ENCODE assay signal across 24 cellular contexts in genomic region chr12:7797698-7798398, GRCh38. TPM values are rescaled to one million over a fixed set of nuclear protein-coding genes. Genes with fewer than 3 reads are reported as not detected.
DNase-seq lines count a peak whose midpoint lies in the region; ATAC-seq, FAIRE-seq and TF ChIP-seq lines count a peak whose summit lies in the region.
"Had no signal": no experiment of that assay in that cellular context is flagged by ENCODE, and none has a peak within 500 bp of the region (broad histone marks: within the 10 kb centered on the region; RNA-seq: fewer than 3 reads in every experiment).

No MANE protein-coding gene starts in this region.

- H3K27me3 ChIP-seq in A673 (replicated peaks; ENCODE audit: insufficient read depth, low read depth, low read length, poor library complexity) (no peaks in the 10 kb centered on the region), IMR-90 (ENCODE audit: control insufficient read depth, insufficient read depth, low read length) (no peaks in the 10 kb centered on the region), H1 (replicated peaks in 1 of 4; ENCODE audit: control insufficient read depth in 3 of 4, extremely low read depth in 1 of 4, insufficient read depth in 3 of 4, low read length in 3 of 4) (no peaks in the 10 kb centered on the region), dorsolateral prefrontal cortex (no peaks in the 10 kb centered on the region), esophagus squamous epithelium (peaks cover 0 to 40% (median 0%) of the 10 kb centered on the region in 4 donors), Karpas-422 (ENCODE audit: low read length) (no peaks in the 10 kb centered on the region)
- H3K27me3 ChIP-seq: upper lobe of left lung had no signal

- no peaks in the 10 kb centered on the region for H3K23me2 ChIP-seq in H1 (ENCODE audit: low read depth, low read length)

- no peak overlapping the region for H2AK5ac ChIP-seq in IMR-90 (ENCODE audit: low read depth, low read length)
- peak overlapping the region; percentile 79 for H2AK5ac ChIP-seq in H1 (ENCODE audit: low read depth, low read length)

- intact Hi-C loops in A673 (cut with micrococcal nuclease; ENCODE audit: unreplicated experiment), result no loop called here
- intact Hi-C loops in IMR-90 (cut with micrococcal nuclease), result no loop called here
- intact Hi-C loops in dorsolateral prefrontal cortex (cut with DNase I), result loop anchor here in 1 of 2 donors (5.0 kb wide), 1 partner anchor 109 kb away; no protein-coding TSS in a partner anchor
- intact Hi-C loops in esophagus squamous epithelium (cut with DNase I), result no loop called here

- no peak for ATAC-seq in IMR-90 (ENCODE audit: low read depth)
- ATAC-seq: activated T-cell treated with anti-CD3 and anti-CD28 coated beads, Interleukin-2, amount 50 U/mL, for 4 hours; stimulated activated effector memory CD8-positive, alpha-beta T cell treated with anti-CD3 and anti-CD28 coated beads, Interleukin-12 subunit alpha, Interleukin-12 subunit beta, amount 100 ng/mL, for 72 hours had no signal

- WGBS in IMR-90 (ENCODE audit: extremely low coverage in 2 of 2, insufficient read length in 1 of 2), 2 experiments, result 51% methylated on average over 3 of the region's 12 CpGs; no CpG with 5 or more reads in 1 of the 2 experiments
- WGBS in H1 (ENCODE audit: extremely low coverage in 1 of 2, insufficient coverage in 1 of 2, insufficient read length in 1 of 2, insufficient replicate concordance in 2 of 2, low coverage in 1 of 2, low lambda C conversion rate in 2 of 2, missing lambda C conversion rate in 1 of 2), 2 experiments, result 63% methylated on average over 12 of the region's 12 CpGs; no CpG with 5 or more reads in 1 of the 2 experiments
- 37 to 43% methylated on average over 12 of the region's 12 CpGs for WGBS in esophagus squamous epithelium, 2 donors

- H3K79me1 ChIP-seq in IMR-90 (ENCODE audit: low read depth in 1 of 2, low read length in 2 of 2), result no peaks in the 10 kb centered on the region
- no peaks in the 10 kb centered on the region for H3K79me1 ChIP-seq in H1 (ENCODE audit: low read depth, low read length)

- H3K18ac ChIP-seq in IMR-90 (ENCODE audit: low read depth, low read length) (no peak overlapping the region), H1 (ENCODE audit: extremely low read depth, low read length) (peak overlapping the region; percentile 78)

- no peak for TF ChIP-seq POLR2A in IMR-90 (IDR thresholded peaks at IDR 0.05; ENCODE audit: low read depth, low read length)
- no peak for TF ChIP-seq POLR2A in H1 (IDR thresholded peaks at IDR 0.05; ENCODE audit: control extremely low read depth in 1 of 2, low read depth in 2 of 2, low read length in 2 of 2)
- no peak for TF ChIP-seq POLR2A in esophagus squamous epithelium (IDR thresholded peaks at IDR 0.05)

- no peak overlapping the region for H3K14ac ChIP-seq in IMR-90 (replicated peaks; ENCODE audit: low read depth, low read length)
- H3K14ac ChIP-seq in H1 (ENCODE audit: insufficient read length), result peak overlapping the region; percentile 89

- H3K27ac ChIP-seq in A673 (ENCODE audit: low read depth, low read length, poor library complexity, severe bottlenecking) (no peak overlapping the region), IMR-90 (ENCODE audit: insufficient read depth, low read length) (no peak overlapping the region), H1 (ENCODE audit: low read depth, low read length) (peak overlapping the region; percentile 69; the same call in 1 of the 2 replicates), dorsolateral prefrontal cortex (no peak overlapping the region), esophagus squamous epithelium (no peak overlapping the region), Karpas-422 (ENCODE audit: low read length) (no peak overlapping the region)
- H3K27ac ChIP-seq: skin epidermis, upper lobe of left lung had no signal

- H3K23ac ChIP-seq in IMR-90 (ENCODE audit: low read depth, low read length) (no peak overlapping the region), H1 (ENCODE audit: insufficient read length) (no peak overlapping the region)

- no peaks in the 10 kb centered on the region for H3K9me3 ChIP-seq in A673 (ENCODE audit: low read depth, low read length, poor library complexity, severe bottlenecking)
- H3K9me3 ChIP-seq in IMR-90 (ENCODE audit: control insufficient read depth, insufficient read depth, low read length), result no peaks in the 10 kb centered on the region
- H3K9me3 ChIP-seq in H1 (ENCODE audit: insufficient read depth in 2 of 2, low read depth in 1 of 2, low read length in 1 of 2), result no peaks in the 10 kb centered on the region
- H3K9me3 ChIP-seq in esophagus squamous epithelium, result no peaks in the 10 kb centered on the region
- H3K9me3 ChIP-seq in Karpas-422 (ENCODE audit: low read length), result no peaks in the 10 kb centered on the region
- H3K9me3 ChIP-seq: upper lobe of left lung had no signal

- H2BK20ac ChIP-seq in IMR-90 (ENCODE audit: low read depth, low read length), result no peak overlapping the region
- H2BK20ac ChIP-seq in H1 (ENCODE audit: low read length), result peak overlapping the region; percentile 97; the same call in 1 of the 2 replicates

- H2BK12ac ChIP-seq in H1 (ENCODE audit: low read depth, low read length), result peak overlapping the region; percentile 93; the same call in 1 of the 2 replicates

- POLR2A ChIA-PET in A673 (lab: Charles Lee; ENCODE audit: low non-redundant PET) (interaction anchor here (0.6 kb wide), 1 partner anchor 167 kb away, joined by 3 read pairs; no protein-coding TSS in a partner anchor), IMR-90 (lab: Charles Lee; ENCODE audit: unreplicated experiment) (no interaction called here), H1 (lab: Charles Lee; ENCODE audit: partially characterized antibody) (interaction anchor here (0.7 to 3.3 kb wide), 9 partner anchors 10 to 156 kb away, joined by 3 to 25 read pairs (median 3); partner anchors contain the start of gene NANOG)

- H2BK5ac ChIP-seq in IMR-90 (ENCODE audit: low read depth, low read length, poor library complexity, severe bottlenecking), result no peak overlapping the region
- peak overlapping the region; percentile 96 for H2BK5ac ChIP-seq in H1 (ENCODE audit: low read depth, low read length)

- H2AK9ac ChIP-seq in IMR-90 (replicated peaks; ENCODE audit: low read depth, low read length, poor library complexity), result no peak overlapping the region

- H3K36me3 ChIP-seq in A673 (ENCODE audit: insufficient read depth, low read length, poor library complexity, severe bottlenecking) (no peaks in the 10 kb centered on the region), IMR-90 (ENCODE audit: control insufficient read depth, insufficient read depth, low read length) (no peaks in the 10 kb centered on the region), H1 (ENCODE audit: control insufficient read depth in 2 of 4, insufficient read depth in 4 of 4, low read length in 3 of 4) (peaks cover 5 to 45% (median 19%) of the 10 kb centered on the region in 4 experiments; a peak in 7 of 8 replicates), esophagus squamous epithelium (no peaks in the 10 kb centered on the region), Karpas-422 (ENCODE audit: insufficient read depth, low read length) (no peaks in the 10 kb centered on the region)
- H3K36me3 ChIP-seq: upper lobe of left lung had no signal

- H3K56ac ChIP-seq in IMR-90 (ENCODE audit: extremely low read depth, insufficient read depth, low read length), result no peak overlapping the region
- peak overlapping the region; percentile 73 for H3K56ac ChIP-seq in H1 (replicated peaks; ENCODE audit: insufficient read length, low read depth, low read length)

- H4K5ac ChIP-seq in IMR-90 (ENCODE audit: low read depth, low read length) (no peak overlapping the region), H1 (ENCODE audit: insufficient read length, low read depth, low read length) (peak overlapping the region; percentile 85)

- H3K9ac ChIP-seq in IMR-90 (ENCODE audit: low read depth, low read length), result no peak overlapping the region
- peak overlapping the region in 2 of 4 experiments; percentile 5 to 48; a peak in 4 of 7 replicates for H3K9ac ChIP-seq in H1 (replicated peaks in 1 of 4; ENCODE audit: extremely low read depth in 1 of 4, low read depth in 3 of 4, low read length in 3 of 4)
- H3K9ac ChIP-seq in Karpas-422 (ENCODE audit: low read length), result no peak overlapping the region

- H4K20me1 ChIP-seq in IMR-90 (ENCODE audit: insufficient read depth, low read length) (no peaks in the 10 kb centered on the region), H1 (replicated peaks in 1 of 2; ENCODE audit: control insufficient read depth in 1 of 2, insufficient read depth in 2 of 2, low read length in 2 of 2) (no peaks in the 10 kb centered on the region), Karpas-422 (ENCODE audit: insufficient read depth, low read depth, low read length) (no peaks in the 10 kb centered on the region)

- H2AFZ ChIP-seq in IMR-90 (replicated peaks; ENCODE audit: low read length, poor library complexity) (no peak overlapping the region), H1 (ENCODE audit: low read length) (no peak overlapping the region), Karpas-422 (ENCODE audit: low read length) (no peak overlapping the region)

- H2BK120ac ChIP-seq in IMR-90 (ENCODE audit: low read depth, low read length) (no peak overlapping the region), H1 (replicated peaks; ENCODE audit: low read depth, low read length) (peak overlapping the region; percentile 29)

- no peaks in the 10 kb centered on the region for H3K9me2 ChIP-seq in Karpas-422 (replicated peaks; ENCODE audit: insufficient read depth, low read length)

- H3K4ac ChIP-seq in IMR-90 (ENCODE audit: low read depth, low read length) (no peak overlapping the region), H1 (replicated peaks; ENCODE audit: insufficient read length, low read depth, low read length) (no peak overlapping the region)

- FAIRE-seq in H1 (lab: Jason Lieb, UNC), result no peak
- FAIRE-seq: endometrium, TTC549 had no signal

- no peaks in the 10 kb centered on the region for H3K4me1 ChIP-seq in A673 (ENCODE audit: insufficient read depth, low read length, poor library complexity, severe bottlenecking)
- H3K4me1 ChIP-seq in IMR-90 (ENCODE audit: control insufficient read depth, insufficient read depth, low read length), result no peaks in the 10 kb centered on the region
- H3K4me1 ChIP-seq in H1 (replicated peaks in 1 of 4; ENCODE audit: control insufficient read depth in 3 of 4, insufficient read depth in 4 of 4, low read length in 3 of 4), result peaks cover 6 to 18% (median 13%) of the 10 kb centered on the region in 4 experiments
- H3K4me1 ChIP-seq in esophagus squamous epithelium, result peaks cover 0 to 4% (median 0%) of the 10 kb centered on the region in 3 donors
- H3K4me1 ChIP-seq in Karpas-422 (ENCODE audit: low read length), result no peaks in the 10 kb centered on the region
- H3K4me1 ChIP-seq: upper lobe of left lung had no signal

- no peak overlapping the region for H3K4me3 ChIP-seq in A673 (ENCODE audit: low read depth, low read length, poor library complexity, severe bottlenecking)
- no peak overlapping the region for H3K4me3 ChIP-seq in IMR-90 (ENCODE audit: insufficient read depth, low read depth, low read length)
- peak overlapping the region in 1 of 4 experiments; percentile 44; a peak in 1 of 8 replicates for H3K4me3 ChIP-seq in H1 (ENCODE audit: extremely low read depth in 1 of 4, insufficient read depth in 2 of 4, low read depth in 3 of 4, low read length in 4 of 4)
- no peak overlapping the region for H3K4me3 ChIP-seq in dorsolateral prefrontal cortex
- H3K4me3 ChIP-seq in esophagus squamous epithelium, result no peak overlapping the region
- no peak overlapping the region for H3K4me3 ChIP-seq in Karpas-422 (ENCODE audit: low read length)
- H3K4me3 ChIP-seq: skin epidermis, upper lobe of left lung had no signal

- H2BK15ac ChIP-seq in IMR-90 (ENCODE audit: low read depth, low read length), result no peak overlapping the region
- 0 out of 2 replicates have a peak overlapping the region, but pooled peaks have one; percentile 32 for H2BK15ac ChIP-seq in H1 (ENCODE audit: low read length)

- dilution Hi-C loops in IMR-90 (cut with HindIII; ENCODE audit: low sequenced_read_pairs, unreplicated experiment), result no loop called here

- H3K79me2 ChIP-seq in H1 (ENCODE audit: control insufficient read depth in 1 of 2, insufficient read depth in 2 of 2, low read length in 2 of 2), result peaks cover 0 to 14% of the 10 kb centered on the region in 2 experiments; a peak in 2 of 4 replicates
- no peaks in the 10 kb centered on the region for H3K79me2 ChIP-seq in Karpas-422 (ENCODE audit: low read length)

- TF ChIP-seq RAD21 in IMR-90 (IDR thresholded peaks at IDR 0.05; ENCODE audit: low read length) (no peak), H1 (IDR thresholded peaks at IDR 0.05 in 1 of 2, conservative IDR thresholded peaks at IDR 0.05 in 1 of 2; ENCODE audit: low read depth in 2 of 2, low read length in 2 of 2) (no peak)

- no TSS peak for BruUV-seq in A673 (replicated peaks; lab: Mats Ljungman, UMichigan)
- BruUV-seq in IMR-90 (replicated peaks; lab: Mats Ljungman, UMichigan), result no TSS peak

- H3K4me2 ChIP-seq in IMR-90 (ENCODE audit: low read depth, low read length), result no peak overlapping the region
- H3K4me2 ChIP-seq in H1 (ENCODE audit: insufficient read depth in 1 of 2, low read depth in 2 of 2, low read length in 2 of 2), result peak overlapping the region; percentile 13 to 25; a peak in 2 of 4 replicates
- H3K4me2 ChIP-seq in Karpas-422 (ENCODE audit: low read depth, low read length, poor library complexity, severe bottlenecking), result no peak overlapping the region

- CTCF ChIA-PET in A673 (lab: Charles Lee) (no interaction called here), IMR-90 (lab: Yijun Ruan, JAX) (no interaction called here), H1 (lab: Charles Lee; ENCODE audit: partially characterized antibody) (interaction anchor here (0.7 to 14.2 kb wide), 9 partner anchors 8 to 155 kb away, joined by 3 to 128 read pairs (median 5); partner anchors contain the start of gene NANOG)

- no peak for TF ChIP-seq CTCF in A673 (conservative IDR thresholded peaks at IDR 0.05; ENCODE audit: low read depth, low read length)
- TF ChIP-seq CTCF in IMR-90 (conservative IDR thresholded peaks at IDR 0.05; ENCODE audit: low read depth, low read length), result no peak
- no peak for TF ChIP-seq CTCF in H1 (IDR thresholded peaks at IDR 0.05; ENCODE audit: control extremely low read depth in 1 of 3, insufficient read depth in 1 of 3, low read depth in 1 of 3, low read length in 3 of 3)
- TF ChIP-seq CTCF in dorsolateral prefrontal cortex (IDR thresholded peaks at IDR 0.05 in 54 of 56, conservative IDR thresholded peaks at IDR 0.05 in 2 of 56; ENCODE audit: low read depth in 1 of 56, partially characterized antibody in 56 of 56), result no peak
- no peak for TF ChIP-seq CTCF in esophagus squamous epithelium (IDR thresholded peaks at IDR 0.05)

- H4K8ac ChIP-seq in IMR-90 (ENCODE audit: low read depth in 2 of 2, low read length in 2 of 2), result no peak overlapping the region
- H4K8ac ChIP-seq in H1 (ENCODE audit: extremely low read depth, insufficient read depth, low read length), result no peak overlapping the region

- in situ Hi-C loops in IMR-90 (cut with MboI; ENCODE audit: low sequenced_read_pairs), result no loop called here

- TF ChIP-seq EP300 in H1 (IDR thresholded peaks at IDR 0.05; ENCODE audit: borderline replicate concordance in 1 of 2, low read depth in 2 of 2, low read length in 2 of 2), result no peak

- H3K9me1 ChIP-seq in IMR-90 (ENCODE audit: insufficient read depth, low read length), result no peaks in the 10 kb centered on the region

- peak; percentile 12 for DNase-seq in A673 (ENCODE audit: low spot score)
- DNase-seq in IMR-90, result peak; percentile 3
- DNase-seq in H1 (ENCODE audit: low read depth in 1 of 2, low spot score in 2 of 2), result no peak
- peak; percentile 12 for DNase-seq in kidney tubule cell (ENCODE audit: low spot score)
- DNase-seq in iPS-NIHi11 (ENCODE audit: low spot score), result no peak
- DNase-seq in dorsolateral prefrontal cortex, result no peak
- DNase-seq in esophagus squamous epithelium (lab: John Stamatoyannopoulos, UW), result no peak
- no peak for DNase-seq in Karpas-422
- DNase-seq: activated CD4-positive, alpha-beta memory T cell treated with anti-CD3 and anti-CD28 coated beads for 36 hours; activated naive CD8-positive, alpha-beta T cell treated with anti-CD3 and anti-CD28 coated beads for 36 hours; activated T-cell treated with anti-CD3 and anti-CD28 coated beads, Interleukin-2, amount 50 U/mL, for 4 hours; cerebellar nuclear complex; kidney glomerular epithelial cell; NCI-H1930; NCI-H524; occipital lobe; OCI-M1 had no signal

- H4K91ac ChIP-seq in IMR-90 (ENCODE audit: insufficient read depth, low read depth, low read length), result no peak overlapping the region
- H4K91ac ChIP-seq in H1 (replicated peaks; ENCODE audit: insufficient read length, low read length), result no peak overlapping the region

RNA-seq across cellular contexts. Expression of gene NANOG, which starts 8.6 kb away (rescaled TPM):
- total RNA-seq in A673 (2021) (not detected in 2 replicates), IMR-90 (2012; rRNA removed) (not detected in 2 replicates), dorsolateral prefrontal cortex (1 to 10 TPM in 50 of 120 experiments, under 1 TPM in 54, not detected in 16; 0.08 to 2.9 (median 0.93) TPM), esophagus squamous epithelium (under 1 TPM in 1 of 4 donors, not detected in 3; 0.26 TPM)
- polyA plus RNA-seq in IMR-90 (2012; rRNA removed) (not detected in 2 replicates), H1 (2011; rRNA removed) (31.1 and 53.7 TPM in 2 replicates)
- polyA plus RNA-seq in IMR-90 (2012; cell fraction: cytosol; rRNA removed), result not detected in 2 replicates
- 0.01 TPM in 1 of 2 replicates, not detected in the other for polyA plus RNA-seq in IMR-90 (2012; cell fraction: nucleus; rRNA removed; ENCODE audit: low replicate concordance)
- total RNA-seq in H1 (2021; fragmentation: NEBNext Ultra II Directional; extraction: Animal tissue kit (Norgen Biotek cat#: 25700)), result 229 and 231 TPM in 2 replicates
- polyA plus RNA-seq in H1 (2011; cell fraction: cytosol; rRNA removed), result 55.4 TPM
- polyA plus RNA-seq in H1 (2011; cell fraction: nucleus; rRNA removed), result 19.7 TPM
- 45.6 to 90.4 TPM (median 54.8 TPM) in 4 replicates for polyA plus RNA-seq in H1 (2012, experiment 1 of 2)
- 18.9 TPM for polyA plus RNA-seq in H1 (2012, experiment 2 of 2)
- 112 TPM for polyA plus RNA-seq in H1 (2013, experiment 1 of 2)
- polyA plus RNA-seq in H1 (2013, experiment 2 of 2), result 114 TPM
- polyA minus RNA-seq in H1 (2011; rRNA and poly(A)+ RNA removed), result 131 and 157 TPM in 2 replicates
- polyA minus RNA-seq in H1 (2011; cell fraction: cytosol; rRNA and poly(A)+ RNA removed), result 44.8 TPM
- 50.6 TPM for polyA minus RNA-seq in H1 (2011; cell fraction: nucleus; rRNA and poly(A)+ RNA removed)
- not detected in 2 replicates for total RNA-seq in Karpas-422 (2014; rRNA removed; shearing (Covaris generic); ENCODE audit: low replicate concordance)
- total RNA-seq: activated CD4-positive, alpha-beta memory T cell treated with anti-CD3 and anti-CD28 coated beads for 36 hours; activated naive CD8-positive, alpha-beta T cell treated with anti-CD3 and anti-CD28 coated beads for 36 hours; mononuclear cell; occipital lobe; SK-MEL-5 had no signal

RNA-seq across cellular contexts. Expression of gene NANOGNB, which starts 32.8 kb away (rescaled TPM):
- total RNA-seq in A673 (2021) (not detected in 2 replicates), IMR-90 (2012; rRNA removed) (not detected in 2 replicates), dorsolateral prefrontal cortex (not detected), esophagus squamous epithelium (not detected)
- polyA plus RNA-seq in IMR-90 (2012; rRNA removed) (not detected in 2 replicates), H1 (2011; rRNA removed) (not detected in 2 replicates)
- not detected in 2 replicates for polyA plus RNA-seq in IMR-90 (2012; cell fraction: cytosol; rRNA removed)
- polyA plus RNA-seq in IMR-90 (2012; cell fraction: nucleus; rRNA removed; ENCODE audit: low replicate concordance), result not detected in 2 replicates
- not detected in 2 replicates for total RNA-seq in H1 (2021; fragmentation: NEBNext Ultra II Directional; extraction: Animal tissue kit (Norgen Biotek cat#: 25700))
- not detected for polyA plus RNA-seq in H1 (2011; cell fraction: cytosol; rRNA removed)
- not detected for polyA plus RNA-seq in H1 (2011; cell fraction: nucleus; rRNA removed)
- not detected in 4 replicates for polyA plus RNA-seq in H1 (2012, experiment 1 of 2)
- not detected for polyA plus RNA-seq in H1 (2012, experiment 2 of 2)
- polyA plus RNA-seq in H1 (2013, experiment 1 of 2), result 0.06 TPM
- polyA plus RNA-seq in H1 (2013, experiment 2 of 2), result 0.11 TPM
- polyA minus RNA-seq in H1 (2011; rRNA and poly(A)+ RNA removed), result not detected in 2 replicates
- polyA minus RNA-seq in H1 (2011; cell fraction: cytosol; rRNA and poly(A)+ RNA removed), result not detected
- not detected for polyA minus RNA-seq in H1 (2011; cell fraction: nucleus; rRNA and poly(A)+ RNA removed)
- not detected in 2 replicates for total RNA-seq in Karpas-422 (2014; rRNA removed; shearing (Covaris generic); ENCODE audit: low replicate concordance)
- total RNA-seq: activated CD4-positive, alpha-beta memory T cell treated with anti-CD3 and anti-CD28 coated beads for 36 hours; activated naive CD8-positive, alpha-beta T cell treated with anti-CD3 and anti-CD28 coated beads for 36 hours; activated T-cell treated with anti-CD3 and anti-CD28 coated beads, Interleukin-2, amount 50 U/mL, for 4 hours; mononuclear cell; occipital lobe; SK-MEL-5; upper lobe of left lung had no signal

RNA-seq across cellular contexts. Expression of gene CLEC4C, which starts 50.7 kb away (rescaled TPM):
- total RNA-seq in A673 (2021) (not detected in 2 replicates), IMR-90 (2012; rRNA removed) (not detected in 2 replicates), dorsolateral prefrontal cortex (not detected), esophagus squamous epithelium (not detected)
- polyA plus RNA-seq in IMR-90 (2012; rRNA removed) (not detected in 2 replicates), H1 (2011; rRNA removed) (0.13 TPM in 1 of 2 replicates, not detected in the other)
- polyA plus RNA-seq in IMR-90 (2012; cell fraction: cytosol; rRNA removed), result not detected in 2 replicates
- polyA plus RNA-seq in IMR-90 (2012; cell fraction: nucleus; rRNA removed; ENCODE audit: low replicate concordance), result not detected in 2 replicates
- 0.76 TPM in 1 of 2 replicates, not detected in the other for total RNA-seq in H1 (2021; fragmentation: NEBNext Ultra II Directional; extraction: Animal tissue kit (Norgen Biotek cat#: 25700))
- not detected for polyA plus RNA-seq in H1 (2011; cell fraction: cytosol; rRNA removed)
- polyA plus RNA-seq in H1 (2011; cell fraction: nucleus; rRNA removed), result not detected
- polyA plus RNA-seq in H1 (2012, experiment 1 of 2), result not detected in 4 replicates
- not detected for polyA plus RNA-seq in H1 (2012, experiment 2 of 2)
- not detected for polyA plus RNA-seq in H1 (2013, experiment 1 of 2)
- polyA plus RNA-seq in H1 (2013, experiment 2 of 2), result 0.15 TPM
- polyA minus RNA-seq in H1 (2011; rRNA and poly(A)+ RNA removed), result 0.24 TPM in 1 of 2 replicates, not detected in the other
- not detected for polyA minus RNA-seq in H1 (2011; cell fraction: cytosol; rRNA and poly(A)+ RNA removed)
- not detected for polyA minus RNA-seq in H1 (2011; cell fraction: nucleus; rRNA and poly(A)+ RNA removed)
- total RNA-seq in Karpas-422 (2014; rRNA removed; shearing (Covaris generic); ENCODE audit: low replicate concordance), result not detected in 2 replicates
- total RNA-seq: activated CD4-positive, alpha-beta memory T cell treated with anti-CD3 and anti-CD28 coated beads for 36 hours; activated naive CD8-positive, alpha-beta T cell treated with anti-CD3 and anti-CD28 coated beads for 36 hours; activated T-cell treated with anti-CD3 and anti-CD28 coated beads, Interleukin-2, amount 50 U/mL, for 4 hours; occipital lobe; SK-MEL-5; upper lobe of left lung had no signal

Comparison
In these comparisons a context has a peak if more than half of its experiments do, and no peak if none do; other contexts are left out.
1. DNase-seq: peak in A673 (single experiment), IMR-90 (single experiment) and kidney tubule cell (single experiment); none in H1 (0 of 2), iPS-NIHi11 (single experiment), dorsolateral prefrontal cortex (0 of 10), esophagus squamous epithelium (single experiment) and Karpas-422 (single experiment).
2. H3K4me2 ChIP-seq: peak in H1 (2 of 2); none in IMR-90 (single experiment) and Karpas-422 (single experiment).
3. RNA of gene NANOG, which starts 8.6 kb away (total RNA-seq): 229 to 231 TPM in H1; 0.08 to 2.9 TPM in dorsolateral prefrontal cortex, not detected in A673, not detected in IMR-90, 0.26 TPM in esophagus squamous epithelium and not detected in Karpas-422; every median in the first group is over 10 times any median in the second.